In the genomic region with DNA sequence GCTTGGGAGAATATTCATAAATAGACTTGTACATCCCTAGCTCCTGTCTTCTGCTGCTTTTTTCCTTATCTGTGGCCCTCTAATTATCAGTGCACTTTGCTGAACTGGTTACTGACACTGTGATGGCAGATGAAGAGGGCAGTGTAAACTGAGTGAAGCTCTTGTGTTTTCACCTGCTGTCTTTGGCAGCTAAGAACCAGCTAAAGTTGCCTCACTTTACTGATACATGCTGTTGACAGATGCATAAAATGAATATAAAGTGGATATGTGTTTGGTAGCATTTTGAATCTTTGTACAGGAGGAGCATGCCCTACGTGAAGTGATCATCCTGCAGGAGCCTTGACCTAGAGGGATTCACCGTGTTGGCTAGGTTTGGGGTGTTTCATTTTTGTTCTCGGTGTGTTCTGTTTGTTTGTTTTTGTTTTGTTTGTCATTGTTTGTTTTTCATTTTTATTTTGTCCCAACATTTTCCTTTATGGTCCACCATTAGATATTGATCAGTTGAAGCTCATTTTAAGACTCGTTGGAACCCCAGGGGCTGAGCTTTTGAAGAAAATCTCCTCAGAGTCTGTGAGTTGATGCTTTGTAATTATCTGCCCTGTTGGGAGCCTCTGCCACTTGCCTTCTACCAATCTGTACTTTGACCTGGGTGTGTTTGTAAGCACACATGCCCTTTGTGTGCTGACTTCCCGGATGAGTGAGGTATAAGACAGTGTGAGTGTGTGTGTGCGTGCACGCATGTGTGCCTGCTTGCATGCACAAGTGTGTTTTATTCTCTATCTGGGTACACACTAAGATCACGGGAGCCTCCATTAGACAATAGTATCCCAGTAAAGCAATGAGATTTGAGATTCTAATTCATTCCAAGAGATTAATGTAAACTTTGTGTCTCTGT, we compare ENCODE assay signal across 1 cellular context.
TF ChIP-seq lines count a peak whose summit lies in the region.

No MANE protein-coding gene starts in this region.

TF ChIP-seq in HepG2, 621 proteins besides CTCF, POLR2A, EP300 and RAD21 (continued from another document and continues in another):
- TF ChIP-seq ZBTB7A (CRISPR knock-in tag; IDR thresholded peaks at IDR 0.05): no peak; the same call in 1 of the 2 replicates
- TF ChIP-seq ZNF652 (CRISPR knock-in tag; IDR thresholded peaks at IDR 0.05; ENCODE audit: borderline replicate concordance, low read depth): peak; percentile 60; the same call in 1 of the 2 replicates
- no peak for TF ChIP-seq PCBP1 (IDR thresholded peaks at IDR 0.05; ENCODE audit: borderline replicate concordance, low read depth, low read length)
- TF ChIP-seq GTF2F1 (IDR thresholded peaks at IDR 0.05; ENCODE audit: low read length): no peak
- TF ChIP-seq TRIM24 (CRISPR knock-in tag; IDR thresholded peaks at IDR 0.05): 0 out of 2 replicates have a peak, but pooled peaks have one; percentile 38
- TF ChIP-seq KDM6A (CRISPR knock-in tag; IDR thresholded peaks at IDR 0.05; ENCODE audit: low read depth): peak; percentile 100
- TF ChIP-seq RARA (CRISPR knock-in tag; IDR thresholded peaks at IDR 0.05): peak; percentile 88
- TF ChIP-seq ZNF33B (CRISPR knock-in tag; IDR thresholded peaks at IDR 0.05): 0 out of 2 replicates have a peak, but pooled peaks have one; percentile 37
- TF ChIP-seq RBM22 (optimal IDR thresholded peaks at IDR 0.05; ENCODE audit: low read length): peak; percentile 52
- TF ChIP-seq ZNF644 (CRISPR knock-in tag; IDR thresholded peaks at IDR 0.05; ENCODE audit: low read depth): peak; percentile 99
- TF ChIP-seq, protein P1, sequence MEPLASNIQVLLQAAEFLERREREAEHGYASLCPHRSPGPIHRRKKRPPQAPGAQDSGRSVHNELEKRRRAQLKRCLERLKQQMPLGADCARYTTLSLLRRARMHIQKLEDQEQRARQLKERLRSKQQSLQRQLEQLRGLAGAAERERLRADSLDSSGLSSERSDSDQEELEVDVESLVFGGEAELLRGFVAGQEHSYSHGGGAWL (CRISPR knock-in tag; IDR thresholded peaks at IDR 0.05): no peak
- TF ChIP-seq ZNF788 (CRISPR knock-in tag; IDR thresholded peaks at IDR 0.05; ENCODE audit: borderline replicate concordance): peak; percentile 94; the same call in 1 of the 2 replicates
- no peak for TF ChIP-seq SMAD9 (CRISPR knock-in tag; IDR thresholded peaks at IDR 0.05)
- TF ChIP-seq FOXA1 (IDR thresholded peaks at IDR 0.05): no peak; the same call in none of the 2 replicates
- peak; percentile 95 for TF ChIP-seq FOXA1 (CRISPR knock-in tag; IDR thresholded peaks at IDR 0.05)
- no peak for TF ChIP-seq ZNF776 (CRISPR knock-in tag; IDR thresholded peaks at IDR 0.05)
- TF ChIP-seq ZNF670 (CRISPR knock-in tag; IDR thresholded peaks at IDR 0.05; ENCODE audit: borderline replicate concordance): no peak
- peak; percentile 19 for TF ChIP-seq TBL1XR1 (IDR thresholded peaks at IDR 0.05; ENCODE audit: borderline replicate concordance, low read length, partially characterized antibody)
- TF ChIP-seq HNRNPUL1 (IDR thresholded peaks at IDR 0.05; ENCODE audit: low read depth, low read length): no peak
- no peak for TF ChIP-seq ZNF883 (CRISPR knock-in tag; IDR thresholded peaks at IDR 0.05; ENCODE audit: not compliant biosample characterization)
- TF ChIP-seq, protein P2, sequence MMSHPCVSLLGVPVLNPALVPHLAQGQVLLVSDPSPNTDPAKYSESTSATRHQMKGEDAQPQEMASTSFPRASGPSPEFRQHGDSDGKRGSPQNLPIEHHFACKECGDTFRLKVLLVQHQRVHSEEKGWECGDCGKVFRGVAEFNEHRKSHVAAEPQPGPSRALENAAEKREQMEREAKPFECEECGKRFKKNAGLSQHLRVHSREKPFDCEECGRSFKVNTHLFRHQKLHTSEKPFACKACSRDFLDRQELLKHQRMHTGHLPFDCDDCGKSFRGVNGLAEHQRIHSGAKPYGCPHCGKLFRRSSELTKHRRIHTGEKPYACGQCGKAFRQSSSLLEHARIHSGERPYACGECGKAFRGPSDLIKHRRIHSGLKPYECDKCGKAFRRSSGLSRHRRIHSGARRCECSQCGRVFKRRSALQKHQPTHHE (CRISPR knock-in tag; IDR thresholded peaks at IDR 0.05; ENCODE audit: borderline replicate concordance): no peak
- TF ChIP-seq ZFAT (CRISPR knock-in tag; conservative IDR thresholded peaks at IDR 0.05): no peak
- TF ChIP-seq SMAD3 (CRISPR knock-in tag; IDR thresholded peaks at IDR 0.05): peak; percentile 82
- peak; percentile 84 for TF ChIP-seq THAP11 (CRISPR knock-in tag; IDR thresholded peaks at IDR 0.05)
- TF ChIP-seq DMAP1 (CRISPR knock-in tag; IDR thresholded peaks at IDR 0.05): peak; percentile 93
- no peak for TF ChIP-seq ELF4 (CRISPR knock-in tag; IDR thresholded peaks at IDR 0.05; ENCODE audit: borderline replicate concordance)
- no peak for TF ChIP-seq GABPA (IDR thresholded peaks at IDR 0.05; ENCODE audit: low read depth, low read length)
- TF ChIP-seq GABPA (CRISPR knock-in tag; IDR thresholded peaks at IDR 0.05; ENCODE audit: low read depth): peak; percentile 52
- TF ChIP-seq ZNF451 (CRISPR knock-in tag; IDR thresholded peaks at IDR 0.05): peak; percentile 35; the same call in 1 of the 2 replicates
- TF ChIP-seq AKNA (CRISPR knock-in tag; IDR thresholded peaks at IDR 0.05; ENCODE audit: borderline replicate concordance): no peak
- TF ChIP-seq ZMYM2 (CRISPR knock-in tag; IDR thresholded peaks at IDR 0.05): peak; percentile 69; the same call in 1 of the 2 replicates
- TF ChIP-seq, protein P3, sequence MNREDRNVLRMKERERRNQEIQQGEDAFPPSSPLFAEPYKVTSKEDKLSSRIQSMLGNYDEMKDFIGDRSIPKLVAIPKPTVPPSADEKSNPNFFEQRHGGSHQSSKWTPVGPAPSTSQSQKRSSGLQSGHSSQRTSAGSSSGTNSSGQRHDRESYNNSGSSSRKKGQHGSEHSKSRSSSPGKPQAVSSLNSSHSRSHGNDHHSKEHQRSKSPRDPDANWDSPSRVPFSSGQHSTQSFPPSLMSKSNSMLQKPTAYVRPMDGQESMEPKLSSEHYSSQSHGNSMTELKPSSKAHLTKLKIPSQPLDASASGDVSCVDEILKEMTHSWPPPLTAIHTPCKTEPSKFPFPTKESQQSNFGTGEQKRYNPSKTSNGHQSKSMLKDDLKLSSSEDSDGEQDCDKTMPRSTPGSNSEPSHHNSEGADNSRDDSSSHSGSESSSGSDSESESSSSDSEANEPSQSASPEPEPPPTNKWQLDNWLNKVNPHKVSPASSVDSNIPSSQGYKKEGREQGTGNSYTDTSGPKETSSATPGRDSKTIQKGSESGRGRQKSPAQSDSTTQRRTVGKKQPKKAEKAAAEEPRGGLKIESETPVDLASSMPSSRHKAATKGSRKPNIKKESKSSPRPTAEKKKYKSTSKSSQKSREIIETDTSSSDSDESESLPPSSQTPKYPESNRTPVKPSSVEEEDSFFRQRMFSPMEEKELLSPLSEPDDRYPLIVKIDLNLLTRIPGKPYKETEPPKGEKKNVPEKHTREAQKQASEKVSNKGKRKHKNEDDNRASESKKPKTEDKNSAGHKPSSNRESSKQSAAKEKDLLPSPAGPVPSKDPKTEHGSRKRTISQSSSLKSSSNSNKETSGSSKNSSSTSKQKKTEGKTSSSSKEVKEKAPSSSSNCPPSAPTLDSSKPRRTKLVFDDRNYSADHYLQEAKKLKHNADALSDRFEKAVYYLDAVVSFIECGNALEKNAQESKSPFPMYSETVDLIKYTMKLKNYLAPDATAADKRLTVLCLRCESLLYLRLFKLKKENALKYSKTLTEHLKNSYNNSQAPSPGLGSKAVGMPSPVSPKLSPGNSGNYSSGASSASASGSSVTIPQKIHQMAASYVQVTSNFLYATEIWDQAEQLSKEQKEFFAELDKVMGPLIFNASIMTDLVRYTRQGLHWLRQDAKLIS (CRISPR knock-in tag; IDR thresholded peaks at IDR 0.05): peak; percentile 66; the same call in 1 of the 2 replicates
- TF ChIP-seq TFDP2 (CRISPR knock-in tag; IDR thresholded peaks at IDR 0.05): 0 out of 2 replicates have a peak, but pooled peaks have one; percentile 55
- no peak for TF ChIP-seq SATB2 (CRISPR knock-in tag; IDR thresholded peaks at IDR 0.05)
- TF ChIP-seq, protein P4, sequence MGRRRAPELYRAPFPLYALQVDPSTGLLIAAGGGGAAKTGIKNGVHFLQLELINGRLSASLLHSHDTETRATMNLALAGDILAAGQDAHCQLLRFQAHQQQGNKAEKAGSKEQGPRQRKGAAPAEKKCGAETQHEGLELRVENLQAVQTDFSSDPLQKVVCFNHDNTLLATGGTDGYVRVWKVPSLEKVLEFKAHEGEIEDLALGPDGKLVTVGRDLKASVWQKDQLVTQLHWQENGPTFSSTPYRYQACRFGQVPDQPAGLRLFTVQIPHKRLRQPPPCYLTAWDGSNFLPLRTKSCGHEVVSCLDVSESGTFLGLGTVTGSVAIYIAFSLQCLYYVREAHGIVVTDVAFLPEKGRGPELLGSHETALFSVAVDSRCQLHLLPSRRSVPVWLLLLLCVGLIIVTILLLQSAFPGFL (CRISPR knock-in tag; IDR thresholded peaks at IDR 0.05): no peak
- TF ChIP-seq NR2F1 (CRISPR knock-in tag; IDR thresholded peaks at IDR 0.05): peak; percentile 48 to 71; a peak in 3 of 4 replicates
- TF ChIP-seq SP1 (IDR thresholded peaks at IDR 0.05): no peak
- TF ChIP-seq SP1 (CRISPR knock-in tag; IDR thresholded peaks at IDR 0.05): peak; percentile 53; the same call in 1 of the 2 replicates
- no peak for TF ChIP-seq ZBTB1 (CRISPR knock-in tag; IDR thresholded peaks at IDR 0.05; ENCODE audit: borderline replicate concordance)
- peak; percentile 67; the same call in 1 of the 2 replicates for TF ChIP-seq ZNF878 (CRISPR knock-in tag; IDR thresholded peaks at IDR 0.05)
- no peak for TF ChIP-seq ZNF563 (CRISPR knock-in tag; IDR thresholded peaks at IDR 0.05)
- TF ChIP-seq, protein P5, sequence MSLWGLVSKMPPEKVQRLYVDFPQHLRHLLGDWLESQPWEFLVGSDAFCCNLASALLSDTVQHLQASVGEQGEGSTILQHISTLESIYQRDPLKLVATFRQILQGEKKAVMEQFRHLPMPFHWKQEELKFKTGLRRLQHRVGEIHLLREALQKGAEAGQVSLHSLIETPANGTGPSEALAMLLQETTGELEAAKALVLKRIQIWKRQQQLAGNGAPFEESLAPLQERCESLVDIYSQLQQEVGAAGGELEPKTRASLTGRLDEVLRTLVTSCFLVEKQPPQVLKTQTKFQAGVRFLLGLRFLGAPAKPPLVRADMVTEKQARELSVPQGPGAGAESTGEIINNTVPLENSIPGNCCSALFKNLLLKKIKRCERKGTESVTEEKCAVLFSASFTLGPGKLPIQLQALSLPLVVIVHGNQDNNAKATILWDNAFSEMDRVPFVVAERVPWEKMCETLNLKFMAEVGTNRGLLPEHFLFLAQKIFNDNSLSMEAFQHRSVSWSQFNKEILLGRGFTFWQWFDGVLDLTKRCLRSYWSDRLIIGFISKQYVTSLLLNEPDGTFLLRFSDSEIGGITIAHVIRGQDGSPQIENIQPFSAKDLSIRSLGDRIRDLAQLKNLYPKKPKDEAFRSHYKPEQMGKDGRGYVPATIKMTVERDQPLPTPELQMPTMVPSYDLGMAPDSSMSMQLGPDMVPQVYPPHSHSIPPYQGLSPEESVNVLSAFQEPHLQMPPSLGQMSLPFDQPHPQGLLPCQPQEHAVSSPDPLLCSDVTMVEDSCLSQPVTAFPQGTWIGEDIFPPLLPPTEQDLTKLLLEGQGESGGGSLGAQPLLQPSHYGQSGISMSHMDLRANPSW (CRISPR knock-in tag; IDR thresholded peaks at IDR 0.05; ENCODE audit: borderline replicate concordance): peak; percentile 70; the same call in 1 of the 2 replicates
- TF ChIP-seq FOXM1 (CRISPR knock-in tag; IDR thresholded peaks at IDR 0.05): no peak
- no peak for TF ChIP-seq EED (CRISPR knock-in tag; IDR thresholded peaks at IDR 0.05)
- no peak for TF ChIP-seq THYN1 (CRISPR knock-in tag; IDR thresholded peaks at IDR 0.05; ENCODE audit: borderline replicate concordance, low read depth)
- TF ChIP-seq TIGD3 (CRISPR knock-in tag; IDR thresholded peaks at IDR 0.05; ENCODE audit: borderline replicate concordance): no peak
